1 cellular context compared by ENCODE assay signal in genomic region chr11:94567181-94567670, GRCh38.
TF ChIP-seq lines count a peak whose summit lies in the region.

Gene PIWIL4, plus strand, starts transcription at chr11:94567368. Its CDS starts 151 bp downstream, at chr11:94567519.

TF ChIP-seq in SK-N-SH treated with all-trans-retinoic acid at 6 μM for 48 hours, 23 proteins besides CTCF, POLR2A, EP300 and RAD21 (continued from another document):
- TF ChIP-seq TSHZ2 (CRISPR knock-in tag; IDR thresholded peaks at IDR 0.05) (no peak), ZC3H10 (CRISPR knock-in tag; IDR thresholded peaks at IDR 0.05) (no peak)
